Comparison of ENCODE assay signal across 19 cellular contexts in the genomic region with DNA sequence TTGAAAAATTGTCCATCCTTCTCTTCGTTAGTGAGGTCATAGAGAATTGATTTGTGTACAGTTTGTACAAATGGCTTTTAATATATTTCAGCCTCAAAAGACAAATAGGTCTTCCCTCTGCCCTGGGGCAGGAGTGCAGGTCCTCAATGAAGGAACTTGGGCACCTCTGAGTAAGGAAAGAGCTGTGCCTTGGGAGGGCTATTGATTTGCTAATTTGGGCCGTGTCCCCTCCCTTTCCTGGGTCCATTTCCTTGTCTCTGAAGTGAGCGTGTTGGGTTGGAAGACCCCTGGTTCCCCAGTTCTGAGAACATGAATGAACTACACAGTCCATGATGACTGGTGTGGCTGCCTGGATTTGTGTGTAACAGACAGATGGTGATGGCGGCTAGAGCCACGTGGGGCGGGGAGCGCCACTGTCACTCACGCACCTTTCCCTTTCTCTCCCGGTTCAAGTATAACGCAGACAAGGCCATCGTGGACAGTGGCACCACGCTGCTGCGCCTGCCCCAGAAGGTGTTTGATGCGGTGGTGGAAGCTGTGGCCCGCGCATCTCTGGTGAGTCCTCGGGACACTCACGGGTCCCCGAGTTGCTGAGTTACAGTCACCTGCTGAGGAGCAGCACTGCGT.
DNase-seq lines count a peak whose midpoint lies in the region; ATAC-seq and TF ChIP-seq lines count a peak whose summit lies in the region.
"Had no signal": no experiment of that assay in that cellular context is flagged by ENCODE, and none has a peak within 500 bp of the region (broad histone marks: within the 10 kb centered on the region; RNA-seq: fewer than 3 reads in every experiment).

No MANE protein-coding gene starts in this region.

- no peaks in the 10 kb centered on the region for H3K9me3 Mint-ChIP-seq in activated CD8-positive, alpha-beta memory T cell treated with anti-CD3 and anti-CD28 coated beads, Interleukin-2, amount 10 ng/mL, durations not matched to agents 7 days and 5 days (ENCODE audit: low read depth)
- H3K9me3 Mint-ChIP-seq in WTC11 (no peaks in the 10 kb centered on the region), endodermal cell (no peaks in the 10 kb centered on the region)
- H3K9me3 Mint-ChIP-seq: CD4-positive, alpha-beta memory T cell had no signal

- intact Hi-C loops in tibial artery (cut with DNase I; ENCODE audit: low total_unique reads), result no loop called here

- H3K27me3 ChIP-seq in endodermal cell (ENCODE audit: control insufficient read depth, insufficient read depth, low read length, poor library complexity, severe bottlenecking) (no peaks in the 10 kb centered on the region), tibial artery (no peaks in the 10 kb centered on the region)
- H3K27me3 ChIP-seq: BLaER1 had no signal

- no peaks in the 10 kb centered on the region for H3K4me1 ChIP-seq in endodermal cell (ENCODE audit: control insufficient read depth, insufficient read depth, low read length)
- H3K4me1 ChIP-seq in tibial artery, result peaks cover 0 to 47% (median 30%) of the 10 kb centered on the region in 4 donors
- H3K4me1 ChIP-seq: A549, BLaER1 had no signal

- no peak overlapping the region for H3K27ac Mint-ChIP-seq in activated CD8-positive, alpha-beta memory T cell treated with anti-CD3 and anti-CD28 coated beads, Interleukin-2, amount 10 ng/mL, durations not matched to agents 7 days and 5 days
- H3K27ac Mint-ChIP-seq in WTC11 (no peak overlapping the region), endodermal cell (no peak overlapping the region)
- H3K27ac Mint-ChIP-seq: CD14-positive monocyte; CD4-positive, alpha-beta memory T cell; HFFc6 had no signal

- CTCF ChIA-PET in activated CD8-positive, alpha-beta memory T cell treated with anti-CD3 and anti-CD28 coated beads, Interleukin-2, amount 10 ng/mL, durations not matched to agents 7 days and 5 days (lab: Charles Lee), result no interaction called here
- CTCF ChIA-PET in WTC11 (lab: Charles Lee), result interaction anchor here (1.5 to 1.7 kb wide), 2 partner anchors 38 to 166 kb away, joined by 4 to 5 read pairs; no protein-coding TSS in a partner anchor

- H3K27ac ChIP-seq in endodermal cell (ENCODE audit: low read depth, low read length) (no peak overlapping the region), tibial artery (peak overlapping the region; percentile 85 to 87)
- H3K27ac ChIP-seq: 22Rv1, A549, BLaER1 had no signal

- TF ChIP-seq CTCF in WTC11 (IDR thresholded peaks at IDR 0.05) (no peak), endodermal cell (conservative IDR thresholded peaks at IDR 0.05) (no peak), tibial artery (IDR thresholded peaks at IDR 0.05) (no peak)

- WGBS in endodermal cell (ENCODE audit: insufficient coverage in 1 of 2, insufficient read length in 1 of 2), 2 experiments, result 92 to 94% methylated on average over 15 to 20 of the region's 20 CpGs

- peak; percentile 5 for DNase-seq in activated CD8-positive, alpha-beta memory T cell treated with anti-CD3 and anti-CD28 coated beads for 24 hours
- DNase-seq in activated CD8-positive, alpha-beta memory T cell treated with anti-CD3 and anti-CD28 coated beads, Interleukin-2, amount 10 ng/mL, durations not matched to agents 7 days and 5 days, result no peak
- DNase-seq in WTC11 (ENCODE audit: low spot score), result no peak
- DNase-seq in endodermal cell, result peak; percentile 45
- DNase-seq in tibial artery, result no peak
- DNase-seq in ureter (ENCODE audit: low spot score), result no peak
- DNase-seq in NCI-H146 (lab: John Stamatoyannopoulos, UW), result no peak
- DNase-seq: CD4-positive, alpha-beta memory T cell; DMS153; DMS79; GF-D8; HFFc6; IMR-90 had no signal

- H3K36me3 Mint-ChIP-seq in activated CD8-positive, alpha-beta memory T cell treated with anti-CD3 and anti-CD28 coated beads, Interleukin-2, amount 10 ng/mL, durations not matched to agents 7 days and 5 days, result no peaks in the 10 kb centered on the region
- H3K36me3 Mint-ChIP-seq in WTC11, result peaks cover 4% of the 10 kb centered on the region
- H3K36me3 Mint-ChIP-seq in endodermal cell (ENCODE audit: low read depth), result peaks cover 17% of the 10 kb centered on the region
- H3K36me3 Mint-ChIP-seq: CD14-positive monocyte; CD4-positive, alpha-beta memory T cell had no signal

- H3K4me3 ChIP-seq in endodermal cell (ENCODE audit: low read length) (no peak overlapping the region), tibial artery (no peak overlapping the region)
- H3K4me3 ChIP-seq: A549, BLaER1 had no signal

- H3K27me3 Mint-ChIP-seq in activated CD8-positive, alpha-beta memory T cell treated with anti-CD3 and anti-CD28 coated beads, Interleukin-2, amount 10 ng/mL, durations not matched to agents 7 days and 5 days, result no peaks in the 10 kb centered on the region
- H3K27me3 Mint-ChIP-seq in WTC11 (ENCODE audit: low read depth) (no peaks in the 10 kb centered on the region; the same call in 1 of the 2 replicates), endodermal cell (ENCODE audit: insufficient read depth) (no peaks in the 10 kb centered on the region)

- no peaks in the 10 kb centered on the region for H3K36me3 ChIP-seq in endodermal cell (ENCODE audit: control insufficient read depth, insufficient read depth, low read length)
- peaks cover 6 to 62% (median 59%) of the 10 kb centered on the region in 3 donors for H3K36me3 ChIP-seq in tibial artery
- H3K36me3 ChIP-seq: BLaER1 had no signal

- no peak overlapping the region for H3K4me3 Mint-ChIP-seq in activated CD8-positive, alpha-beta memory T cell treated with anti-CD3 and anti-CD28 coated beads, Interleukin-2, amount 10 ng/mL, durations not matched to agents 7 days and 5 days
- H3K4me3 Mint-ChIP-seq in WTC11, result no peak overlapping the region
- no peak overlapping the region for H3K4me3 Mint-ChIP-seq in endodermal cell
- H3K4me3 Mint-ChIP-seq: CD14-positive monocyte; CD4-positive, alpha-beta memory T cell; HFFc6 had no signal

- H3K9me3 ChIP-seq in endodermal cell (ENCODE audit: control insufficient read depth, low read length), result no peaks in the 10 kb centered on the region
- H3K9me3 ChIP-seq in tibial artery, result no peaks in the 10 kb centered on the region
- H3K9me3 ChIP-seq: A549, BLaER1 had no signal

- no peak for ATAC-seq in activated CD8-positive, alpha-beta memory T cell treated with anti-CD3 and anti-CD28 coated beads, Interleukin-2, amount 10 ng/mL, durations not matched to agents 7 days and 5 days
- ATAC-seq in WTC11, result peak; percentile 36; the same call in 1 of the 2 replicates
- ATAC-seq in GM21717 (IDR thresholded peaks at IDR 0.05; ENCODE audit: unreplicated experiment), result no peak
- ATAC-seq: A549, HCT116 had no signal

- H3K9ac ChIP-seq in endodermal cell (ENCODE audit: extremely low read depth, low read length, poor library complexity, severe bottlenecking), result no peak overlapping the region
- H3K9ac ChIP-seq: BLaER1 had no signal

- POLR2A ChIA-PET in WTC11 (lab: Charles Lee), result no interaction called here

- no peaks in the 10 kb centered on the region for H3K4me1 Mint-ChIP-seq in activated CD8-positive, alpha-beta memory T cell treated with anti-CD3 and anti-CD28 coated beads, Interleukin-2, amount 10 ng/mL, durations not matched to agents 7 days and 5 days
- H3K4me1 Mint-ChIP-seq in WTC11, result peaks cover 22% of the 10 kb centered on the region
- H3K4me1 Mint-ChIP-seq in endodermal cell, result peaks cover 14% of the 10 kb centered on the region
- H3K4me1 Mint-ChIP-seq: CD14-positive monocyte; CD4-positive, alpha-beta memory T cell had no signal

TF ChIP-seq in WTC11, 78 proteins besides CTCF, POLR2A, EP300 and RAD21:
- TF ChIP-seq ZNF232 (CRISPR knock-in tag; IDR thresholded peaks at IDR 0.05), result no peak
- TF ChIP-seq, protein P1, sequence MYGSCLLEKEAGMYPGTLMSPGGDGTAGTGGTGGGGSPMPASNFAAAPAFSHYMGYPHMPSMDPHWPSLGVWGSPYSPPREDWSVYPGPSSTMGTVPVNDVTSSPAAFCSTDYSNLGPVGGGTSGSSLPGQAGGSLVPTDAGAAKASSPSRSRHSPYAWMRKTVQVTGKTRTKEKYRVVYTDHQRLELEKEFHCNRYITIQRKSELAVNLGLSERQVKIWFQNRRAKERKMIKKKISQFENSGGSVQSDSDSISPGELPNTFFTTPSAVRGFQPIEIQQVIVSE (CRISPR knock-in tag; IDR thresholded peaks at IDR 0.05; ENCODE audit: borderline replicate concordance), result no peak

Comparison
In these comparisons a context has a peak if more than half of its experiments do, and no peak if none do; other contexts are left out.
1. DNase-seq: peak in activated CD8-positive, alpha-beta memory T cell treated with anti-CD3 and anti-CD28 coated beads for 24 hours (single experiment) and endodermal cell (single experiment); none in activated CD8-positive, alpha-beta memory T cell treated with anti-CD3 and anti-CD28 coated beads, Interleukin-2, amount 10 ng/mL, durations not matched to agents 7 days and 5 days (single experiment), WTC11 (single experiment), tibial artery (0 of 2), ureter (single experiment) and NCI-H146 (single experiment).